8 cellular contexts compared by ENCODE assay signal in genomic region chr22:23750744-23751440, GRCh38. TPM values are rescaled to one million over a fixed set of nuclear protein-coding genes. Genes with fewer than 3 reads are reported as not detected.
DNase-seq lines count a peak whose midpoint lies in the region; ATAC-seq and TF ChIP-seq lines count a peak whose summit lies in the region.

ZNF70 (minus strand) TSS chr22:23751112; CDS start chr22:23745140, 5,972 bp downstream.

- H3K4me3 Mint-ChIP-seq in CD8-positive, alpha-beta T cell: peak within 1 kb of the TSS; percentile 82
- H3K4me3 Mint-ChIP-seq in activated T-cell treated with anti-CD3 and anti-CD28 coated beads, Interleukin-2, amount 50 U/mL, for 72 hours: peak within 1 kb of the TSS; percentile 93 to 94
- peak within 1 kb of the TSS; percentile 78 to 90 (median 84) for H3K4me3 Mint-ChIP-seq in naive thymus-derived CD8-positive, alpha-beta T cell
- peak within 1 kb of the TSS; percentile 89 to 92 for H3K4me3 Mint-ChIP-seq in stimulated activated naive B cell treated with anti-CD40 and anti-IgM and Interleukin-4, amounts not matched to agents 10 μg/mL and 1 μg/mL and 100 μg/mL, for 72 hours

- H3K9me3 ChIP-seq in CD8-positive, alpha-beta T cell (ENCODE audit: low read length): no peaks in the 10 kb centered on the region

- intact Hi-C loops in CD8-positive, alpha-beta T cell (cut with DNase I, micrococcal nuclease): loop anchor here (1.0 to 5.0 kb wide), 4 partner anchors 16 to 54 kb away; partner anchors contain the start of gene CHCHD10 (in 1 of the 2)

- H3K4me1 ChIP-seq in CD8-positive, alpha-beta T cell (ENCODE audit: insufficient read depth, low read length): peaks cover 7% of the 10 kb centered on the region

- H3K36me3 ChIP-seq in CD8-positive, alpha-beta T cell (ENCODE audit: insufficient read depth, low read length): no peaks in the 10 kb centered on the region

- peaks cover 17% of the 10 kb centered on the region for H3K4me1 Mint-ChIP-seq in CD8-positive, alpha-beta T cell (ENCODE audit: low read depth)
- H3K4me1 Mint-ChIP-seq in activated T-cell treated with anti-CD3 and anti-CD28 coated beads, Interleukin-2, amount 50 U/mL, for 72 hours (ENCODE audit: low read depth): peaks cover 19% of the 10 kb centered on the region
- peaks cover 9 to 39% (median 14%) of the 10 kb centered on the region in 4 donors for H3K4me1 Mint-ChIP-seq in naive thymus-derived CD8-positive, alpha-beta T cell
- H3K4me1 Mint-ChIP-seq in stimulated activated naive B cell treated with anti-CD40 and anti-IgM and Interleukin-4, amounts not matched to agents 10 μg/mL and 1 μg/mL and 100 μg/mL, for 72 hours: peaks cover 44 to 74% of the 10 kb centered on the region in 2 donors

- peak; percentile 13 for TF ChIP-seq CTCF in CD8-positive, alpha-beta T cell (IDR thresholded peaks at IDR 0.05)

- no peaks in the 10 kb centered on the region for H3K9me3 Mint-ChIP-seq in CD8-positive, alpha-beta T cell
- no peaks in the 10 kb centered on the region for H3K9me3 Mint-ChIP-seq in activated T-cell treated with anti-CD3 and anti-CD28 coated beads, Interleukin-2, amount 50 U/mL, for 72 hours
- peaks cover 0 to 2% (median 0%) of the 10 kb centered on the region in 9 donors for H3K9me3 Mint-ChIP-seq in naive thymus-derived CD8-positive, alpha-beta T cell
- no peaks in the 10 kb centered on the region for H3K9me3 Mint-ChIP-seq in stimulated activated naive B cell treated with anti-CD40 and anti-IgM and Interleukin-4, amounts not matched to agents 10 μg/mL and 1 μg/mL and 100 μg/mL, for 72 hours

- no peaks in the 10 kb centered on the region for H3K27me3 ChIP-seq in CD8-positive, alpha-beta T cell (ENCODE audit: insufficient read depth, low read length)

- peak within 1 kb of the TSS; percentile 75 for H3K4me3 ChIP-seq in CD8-positive, alpha-beta T cell (ENCODE audit: low read depth, low read length)

- peak; percentile 73 to 92 (median 88) for DNase-seq in CD8-positive, alpha-beta T cell
- DNase-seq in HuH-7 (ENCODE audit: low spot score): peak; percentile 88
- DNase-seq in activated T-cell treated with anti-CD3 and anti-CD28 coated beads, Interleukin-2, amount 50 U/mL, for 72 hours: peak; percentile 87 to 92
- DNase-seq in fibroblast of gingiva (ENCODE audit: low read depth): peak; percentile 77
- DNase-seq in naive thymus-derived CD8-positive, alpha-beta T cell: peak; percentile 79 to 93 (median 86)
- peak; percentile 82 for DNase-seq in stimulated activated naive B cell treated with anti-CD40 and anti-IgM and Interleukin-4, amounts not matched to agents 10 μg/mL and 1 μg/mL and 100 μg/mL, for 72 hours

- CTCF ChIA-PET in CD8-positive, alpha-beta T cell (lab: Charles Lee): interaction anchor here (1.2 kb wide), 1 partner anchor 10 kb away, joined by 3 read pairs; no protein-coding TSS in a partner anchor

- peak within 1 kb of the TSS; percentile 62 for H3K27ac ChIP-seq in CD8-positive, alpha-beta T cell (ENCODE audit: low read depth, low read length)

- H3K27ac Mint-ChIP-seq in CD8-positive, alpha-beta T cell: peak within 1 kb of the TSS; percentile 80
- H3K27ac Mint-ChIP-seq in activated T-cell treated with anti-CD3 and anti-CD28 coated beads, Interleukin-2, amount 50 U/mL, for 72 hours: peak within 1 kb of the TSS; percentile 72
- H3K27ac Mint-ChIP-seq in naive thymus-derived CD8-positive, alpha-beta T cell: peak within 1 kb of the TSS; percentile 69 to 94 (median 88)
- peak within 1 kb of the TSS; percentile 97 for H3K27ac Mint-ChIP-seq in stimulated activated naive B cell treated with anti-CD40 and anti-IgM and Interleukin-4, amounts not matched to agents 10 μg/mL and 1 μg/mL and 100 μg/mL, for 72 hours

- no peaks in the 10 kb centered on the region for H3K27me3 Mint-ChIP-seq in CD8-positive, alpha-beta T cell (ENCODE audit: low read depth)
- no peaks in the 10 kb centered on the region for H3K27me3 Mint-ChIP-seq in activated T-cell treated with anti-CD3 and anti-CD28 coated beads, Interleukin-2, amount 50 U/mL, for 72 hours (ENCODE audit: low read depth)
- H3K27me3 Mint-ChIP-seq in naive thymus-derived CD8-positive, alpha-beta T cell: no peaks in the 10 kb centered on the region
- H3K27me3 Mint-ChIP-seq in stimulated activated naive B cell treated with anti-CD40 and anti-IgM and Interleukin-4, amounts not matched to agents 10 μg/mL and 1 μg/mL and 100 μg/mL, for 72 hours: no peaks in the 10 kb centered on the region

- peaks cover 3% of the 10 kb centered on the region for H3K36me3 Mint-ChIP-seq in CD8-positive, alpha-beta T cell
- H3K36me3 Mint-ChIP-seq in activated T-cell treated with anti-CD3 and anti-CD28 coated beads, Interleukin-2, amount 50 U/mL, for 72 hours (ENCODE audit: insufficient read depth in 2 of 2): no peaks in the 10 kb centered on the region
- H3K36me3 Mint-ChIP-seq in naive thymus-derived CD8-positive, alpha-beta T cell: peaks cover 0 to 7% (median 0%) of the 10 kb centered on the region in 3 donors
- peaks cover 5 to 13% of the 10 kb centered on the region in 2 donors for H3K36me3 Mint-ChIP-seq in stimulated activated naive B cell treated with anti-CD40 and anti-IgM and Interleukin-4, amounts not matched to agents 10 μg/mL and 1 μg/mL and 100 μg/mL, for 72 hours

- ATAC-seq in CD8-positive, alpha-beta T cell: peak; percentile 98
- peak; percentile 69 for ATAC-seq in GM19455 (IDR thresholded peaks at IDR 0.05; ENCODE audit: unreplicated experiment)
- ATAC-seq in activated T-cell treated with anti-CD3 and anti-CD28 coated beads, Interleukin-2, amount 50 U/mL, for 72 hours (replicated peaks in 1 of 2): peak; percentile 98 to 99
- peak; percentile 94 to 99 for ATAC-seq in naive thymus-derived CD8-positive, alpha-beta T cell
- ATAC-seq in stimulated activated naive B cell treated with anti-CD40 and anti-IgM and Interleukin-4, amounts not matched to agents 10 μg/mL and 1 μg/mL and 100 μg/mL, for 72 hours (replicated peaks): peak; percentile 71 to 75

- POLR2A ChIA-PET in CD8-positive, alpha-beta T cell (lab: Charles Lee): interaction anchor here (0.8 to 3.1 kb wide), 7 partner anchors 12 to 106 kb away, joined by 4 to 16 read pairs (median 7); partner anchors contain the start of genes C22orf15, CHCHD10 and SLC2A11
- POLR2A ChIA-PET in naive thymus-derived CD8-positive, alpha-beta T cell (lab: Charles Lee): interaction anchor here (0.5 to 2.7 kb wide), 14 partner anchors 9 to 260 kb away, joined by 3 to 19 read pairs (median 6); partner anchors contain the start of genes C22orf15, CABIN1, CHCHD10 and MIF

TF ChIP-seq in PFSK-1, 5 proteins besides CTCF, POLR2A, EP300 and RAD21:
- TF ChIP-seq, protein P1, sequence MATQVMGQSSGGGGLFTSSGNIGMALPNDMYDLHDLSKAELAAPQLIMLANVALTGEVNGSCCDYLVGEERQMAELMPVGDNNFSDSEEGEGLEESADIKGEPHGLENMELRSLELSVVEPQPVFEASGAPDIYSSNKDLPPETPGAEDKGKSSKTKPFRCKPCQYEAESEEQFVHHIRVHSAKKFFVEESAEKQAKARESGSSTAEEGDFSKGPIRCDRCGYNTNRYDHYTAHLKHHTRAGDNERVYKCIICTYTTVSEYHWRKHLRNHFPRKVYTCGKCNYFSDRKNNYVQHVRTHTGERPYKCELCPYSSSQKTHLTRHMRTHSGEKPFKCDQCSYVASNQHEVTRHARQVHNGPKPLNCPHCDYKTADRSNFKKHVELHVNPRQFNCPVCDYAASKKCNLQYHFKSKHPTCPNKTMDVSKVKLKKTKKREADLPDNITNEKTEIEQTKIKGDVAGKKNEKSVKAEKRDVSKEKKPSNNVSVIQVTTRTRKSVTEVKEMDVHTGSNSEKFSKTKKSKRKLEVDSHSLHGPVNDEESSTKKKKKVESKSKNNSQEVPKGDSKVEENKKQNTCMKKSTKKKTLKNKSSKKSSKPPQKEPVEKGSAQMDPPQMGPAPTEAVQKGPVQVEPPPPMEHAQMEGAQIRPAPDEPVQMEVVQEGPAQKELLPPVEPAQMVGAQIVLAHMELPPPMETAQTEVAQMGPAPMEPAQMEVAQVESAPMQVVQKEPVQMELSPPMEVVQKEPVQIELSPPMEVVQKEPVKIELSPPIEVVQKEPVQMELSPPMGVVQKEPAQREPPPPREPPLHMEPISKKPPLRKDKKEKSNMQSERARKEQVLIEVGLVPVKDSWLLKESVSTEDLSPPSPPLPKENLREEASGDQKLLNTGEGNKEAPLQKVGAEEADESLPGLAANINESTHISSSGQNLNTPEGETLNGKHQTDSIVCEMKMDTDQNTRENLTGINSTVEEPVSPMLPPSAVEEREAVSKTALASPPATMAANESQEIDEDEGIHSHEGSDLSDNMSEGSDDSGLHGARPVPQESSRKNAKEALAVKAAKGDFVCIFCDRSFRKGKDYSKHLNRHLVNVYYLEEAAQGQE (IDR thresholded peaks at IDR 0.05; ENCODE audit: insufficient read depth in 1 of 2, low read depth in 2 of 2, low read length in 2 of 2): no peak
- TF ChIP-seq SIN3A (IDR thresholded peaks at IDR 0.05; ENCODE audit: borderline replicate concordance, insufficient read depth, low read length): no peak
- peak; percentile 10 for TF ChIP-seq FOXP2 (optimal IDR thresholded peaks at IDR 0.05; ENCODE audit: borderline replicate concordance, extremely low read depth, extremely low read length, insufficient read depth)
- TF ChIP-seq POLR2AphosphoS5 (IDR thresholded peaks at IDR 0.05; ENCODE audit: low read depth, low read length): peak; percentile 53; the same call in 1 of the 2 replicates
- TF ChIP-seq TAF1 (IDR thresholded peaks at IDR 0.05; ENCODE audit: borderline replicate concordance, insufficient read depth, low read length): peak; percentile 62; the same call in 1 of the 2 replicates

RNA-seq across cellular contexts. Expression of gene ZNF70, which starts in this region (rescaled TPM):
- 1 to 10 TPM; 1.7 to 1.9 TPM for total RNA-seq in CD8-positive, alpha-beta T cell
- 1.0 TPM for polyA plus RNA-seq in PFSK-1 (2012; ENCODE audit: insufficient read length, low read depth)
- total RNA-seq in activated T-cell treated with anti-CD3 and anti-CD28 coated beads, Interleukin-2, amount 50 U/mL, for 72 hours: 1 to 10 TPM; 1.6 to 1.8 TPM
- 1 to 10 TPM; 6.9 to 7.0 TPM for total RNA-seq in naive thymus-derived CD8-positive, alpha-beta T cell
- under 1 TPM; 0.20 to 0.57 (median 0.47) TPM for polyA plus RNA-seq in naive thymus-derived CD8-positive, alpha-beta T cell

Comparison
In these comparisons a context has a peak if more than half of its experiments do, and no peak if none do; other contexts are left out.
1. Peak in every context shown above with its lines: DNase-seq, ATAC-seq, H3K4me3 ChIP-seq and H3K27ac ChIP-seq.